Comparison of ENCODE assay signal across 8 cellular contexts in the genomic region with DNA sequence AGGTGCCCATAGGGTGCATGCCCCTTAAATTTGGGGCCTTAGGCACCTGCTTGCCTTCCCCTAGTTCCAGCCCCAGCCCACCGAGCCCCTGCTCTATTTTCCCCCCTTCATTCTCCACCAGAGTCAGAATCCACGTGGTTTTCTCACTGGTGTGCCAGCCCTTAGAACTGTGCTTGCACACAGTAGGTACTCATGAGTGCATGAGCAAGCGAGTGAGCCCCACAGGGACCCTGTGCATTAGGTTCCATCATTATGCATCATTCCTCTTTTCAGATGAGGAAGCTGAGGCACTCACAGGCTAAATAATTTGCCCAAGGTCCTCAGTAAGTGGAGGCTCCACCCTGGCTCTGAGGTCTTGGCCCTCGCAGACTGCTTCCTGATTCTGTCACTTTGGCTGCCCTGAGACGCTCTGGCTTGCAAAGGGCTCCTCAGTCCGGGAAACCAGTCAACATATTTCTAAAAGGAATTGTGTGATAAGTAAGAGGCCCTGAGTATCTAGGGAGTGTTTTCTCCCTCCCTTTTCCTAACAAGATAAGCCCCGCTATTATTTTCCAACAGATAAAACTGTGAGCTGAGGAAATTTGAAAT.
DNase-seq lines count a peak whose midpoint lies in the region; ATAC-seq and TF ChIP-seq lines count a peak whose summit lies in the region.

No MANE protein-coding gene starts in this region.

- H3K27ac ChIP-seq in duodenal mucosa (ENCODE audit: low read depth, low read length), result peak overlapping the region; percentile 61

- H3K36me3 ChIP-seq in duodenal mucosa (ENCODE audit: control insufficient read depth in 1 of 2, insufficient read depth in 2 of 2, low read length in 2 of 2), result no peaks in the 10 kb centered on the region

- H3K9ac ChIP-seq in duodenal mucosa (ENCODE audit: low read depth in 1 of 2, low read length in 2 of 2), result no peak overlapping the region

- H3K9me3 ChIP-seq in duodenal mucosa (ENCODE audit: control insufficient read depth in 1 of 2, low read length in 2 of 2), result no peaks in the 10 kb centered on the region

- H3K4me1 ChIP-seq in duodenal mucosa (ENCODE audit: control insufficient read depth in 1 of 2, insufficient read depth in 2 of 2, low read length in 2 of 2), result peaks cover 16 to 35% of the 10 kb centered on the region in 2 donors

- DNase-seq in AG10803 (ENCODE audit: low read depth) (peak; percentile 87), NOMO-1 treated with dmso at 0.1 percent for 144 hours (lab: John Stamatoyannopoulos, UW; ENCODE audit: unreplicated experiment) (peak; percentile 80), myocyte (ENCODE audit: low read depth) (peak; percentile 35), ecto neural progenitor cell (ENCODE audit: low spot score) (no peak), OCI-M2 (lab: John Stamatoyannopoulos, UW; ENCODE audit: unreplicated experiment) (no peak)
- DNase-seq in activated CD4-positive, alpha-beta T cell treated with anti-CD3 and anti-CD28 coated beads for 48 hours, result no peak

- no peak for ATAC-seq in HG02840 (IDR thresholded peaks at IDR 0.05; ENCODE audit: low FRiP score, unreplicated experiment)

- no peak overlapping the region for H3K4me3 ChIP-seq in AG10803 (ENCODE audit: low read length)
- H3K4me3 ChIP-seq in duodenal mucosa (ENCODE audit: low read depth in 1 of 2, low read length in 2 of 2), result no peak overlapping the region

- no peak for TF ChIP-seq CTCF in AG10803 (conservative IDR thresholded peaks at IDR 0.05; ENCODE audit: low read length)

- no peaks in the 10 kb centered on the region for H3K27me3 ChIP-seq in duodenal mucosa (ENCODE audit: control insufficient read depth in 1 of 2, insufficient read depth in 2 of 2, low read length in 2 of 2)

Comparison
In these comparisons a context has a peak if more than half of its experiments do, and no peak if none do; other contexts are left out.
1. DNase-seq: peak in AG10803 (single experiment), NOMO-1 treated with dmso at 0.1 percent for 144 hours (single experiment) and myocyte (single experiment); none in ecto neural progenitor cell (single experiment), OCI-M2 (single experiment) and activated CD4-positive, alpha-beta T cell treated with anti-CD3 and anti-CD28 coated beads for 48 hours (single experiment).